ENCODE assay signal across 16 cellular contexts in the genomic region with DNA sequence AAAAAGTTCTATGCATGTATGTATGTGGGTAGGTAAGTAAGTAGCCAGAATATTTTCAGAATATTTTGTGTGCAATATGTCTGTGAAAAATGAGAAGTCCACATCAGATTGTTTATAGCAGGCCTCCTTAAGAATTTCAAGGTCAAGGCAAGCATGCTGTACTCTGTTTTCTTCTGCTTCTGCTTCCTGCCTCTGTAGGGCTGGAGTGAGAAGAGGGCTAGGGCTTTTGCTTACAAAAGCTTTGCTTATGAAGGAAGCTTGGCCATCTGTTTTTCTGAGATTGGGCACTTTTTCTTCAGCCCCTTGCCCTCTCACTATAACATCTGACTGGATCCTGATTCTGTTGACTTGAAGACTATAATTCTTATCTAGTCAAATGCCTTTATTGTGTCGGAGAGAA.
"Had no signal": no experiment of that assay in that cellular context is flagged by ENCODE, and none has a peak within 500 bp of the region (broad histone marks: within the 10 kb centered on the region; RNA-seq: fewer than 3 reads in every experiment).

No MANE protein-coding gene starts in this region.

- H3K27ac ChIP-seq: coronary artery, foreskin keratinocyte, heart left ventricle, left ventricle myocardium inferior, stomach, thoracic aorta, VCaP had no signal

- ATAC-seq: activated naive CD8-positive, alpha-beta T cell treated with anti-CD3 and anti-CD28 coated beads, Interleukin-2, amount 50 U/mL, for 24 hours; activated T-cell treated with anti-CD3 and anti-CD28 coated beads, Interleukin-2, amount 50 U/mL, for 72 hours; foreskin keratinocyte; heart left ventricle had no signal

- H3K9me3 ChIP-seq: heart left ventricle, left ventricle myocardium inferior, stomach, thoracic aorta had no signal

- H3K27me3 ChIP-seq: foreskin keratinocyte, heart left ventricle, stomach had no signal

- H3K36me3 ChIP-seq: heart left ventricle, left ventricle myocardium inferior, stomach, thoracic aorta had no signal

- DNase-seq: activated CD4-positive, alpha-beta memory T cell treated with anti-CD3 and anti-CD28 coated beads for 36 hours; activated naive CD4-positive, alpha-beta T cell; activated naive CD8-positive, alpha-beta T cell treated with anti-CD3 and anti-CD28 coated beads, Interleukin-2, amount 50 U/mL, for 24 hours; activated T-cell treated with anti-CD3 and anti-CD28 coated beads, Interleukin-2, amount 50 U/mL, for 72 hours; caudate nucleus; effector memory CD4-positive, alpha-beta T cell; foreskin keratinocyte; heart left ventricle; islet precursor cell; left ventricle myocardium inferior; mesendoderm; nephron progenitor cell; stomach had no signal

- H3K4me1 ChIP-seq: foreskin keratinocyte, heart left ventricle, left ventricle myocardium inferior, stomach had no signal

- H3K4me3 ChIP-seq: coronary artery, heart left ventricle, left ventricle myocardium inferior, stomach, thoracic aorta had no signal
